ENCODE assay signal across 9 cellular contexts in genomic region chr1:109923131-109923945, GRCh38. TPM values are rescaled to one million over a fixed set of nuclear protein-coding genes. Genes with fewer than 3 reads are reported as not detected.
A peak's percentile ranks its signal among the peaks of the same experiment; 100 is the strongest.
DNase-seq lines count a peak whose midpoint lies in the region; ATAC-seq and TF ChIP-seq lines count a peak whose summit lies in the region.
"Had no signal": no experiment of that assay in that cellular context is flagged by ENCODE, and none has a peak within 500 bp of the region (broad histone marks: within the 10 kb centered on the region; RNA-seq: fewer than 3 reads in every experiment).

No MANE protein-coding gene starts in this region.

- peaks cover 13% of the 10 kb centered on the region for H3K4me1 Mint-ChIP-seq in activated T-helper 2 cell treated with anti-CD3 and anti-CD28 coated beads, Interferon-gamma antibody, Interleukin-2, Interleukin-4, amounts not matched to agents 10 μg/mL and 5 μg/mL and 100 μg/mL, durations not matched to agents 14 hours and 24 hours and 36 hours (ENCODE audit: low read depth)

- no peak overlapping the region for H3K4me3 Mint-ChIP-seq in activated T-helper 2 cell treated with anti-CD3 and anti-CD28 coated beads, Interferon-gamma antibody, Interleukin-2, Interleukin-4, amounts not matched to agents 10 μg/mL and 5 μg/mL and 100 μg/mL, durations not matched to agents 14 hours and 24 hours and 36 hours (ENCODE audit: low read depth)

- DNase-seq in AG10803 (ENCODE audit: low read depth) = no peak
- DNase-seq in HL-60 (ENCODE audit: low read depth in 1 of 2, low spot score in 1 of 2) = no peak
- DNase-seq in activated T-helper 2 cell treated with anti-CD3 and anti-CD28 coated beads, Interferon-gamma antibody, Interleukin-2, Interleukin-4, amounts not matched to agents 10 μg/mL and 5 μg/mL and 100 μg/mL, durations not matched to agents 14 hours and 24 hours and 36 hours (ENCODE audit: low spot score) = no peak
- no peak for DNase-seq in NCI-H128 (lab: John Stamatoyannopoulos, UW; ENCODE audit: unreplicated experiment)
- no peak for DNase-seq in activated CD8-positive, alpha-beta memory T cell treated with anti-CD3 and anti-CD28 coated beads, Interleukin-2, amount 50 U/mL, for 48 hours
- DNase-seq: NCI-H2227 treated with DMSO at 0.1 percent for 48 hours had no signal

- intact Hi-C loops in activated T-helper 2 cell treated with anti-CD3 and anti-CD28 coated beads, Interferon-gamma antibody, Interleukin-2, Interleukin-4, amounts not matched to agents 10 μg/mL and 5 μg/mL and 100 μg/mL, durations not matched to agents 14 hours and 24 hours and 36 hours (cut with micrococcal nuclease) = no loop called here

- no peaks in the 10 kb centered on the region for H3K27me3 Mint-ChIP-seq in activated T-helper 2 cell treated with anti-CD3 and anti-CD28 coated beads, Interferon-gamma antibody, Interleukin-2, Interleukin-4, amounts not matched to agents 10 μg/mL and 5 μg/mL and 100 μg/mL, durations not matched to agents 14 hours and 24 hours and 36 hours (ENCODE audit: low read depth)

- H3K27ac Mint-ChIP-seq in activated T-helper 2 cell treated with anti-CD3 and anti-CD28 coated beads, Interferon-gamma antibody, Interleukin-2, Interleukin-4, amounts not matched to agents 10 μg/mL and 5 μg/mL and 100 μg/mL, durations not matched to agents 14 hours and 24 hours and 36 hours = peak overlapping the region; percentile 12

- H3K4me3 ChIP-seq in AG10803 (ENCODE audit: low read length) (no peak overlapping the region), HL-60 (replicated peaks; ENCODE audit: insufficient read depth, low read length) (no peak overlapping the region)

- H3K27me3 ChIP-seq in HL-60 (ENCODE audit: insufficient read depth, poor library complexity, severe bottlenecking) (no peaks in the 10 kb centered on the region), layer of hippocampus (ENCODE audit: control insufficient read depth, insufficient read depth, low read length) (no peaks in the 10 kb centered on the region)

- no peak for ATAC-seq in GM21825 (IDR thresholded peaks at IDR 0.05; ENCODE audit: unreplicated experiment)
- ATAC-seq in HG03045 (IDR thresholded peaks at IDR 0.05; ENCODE audit: unreplicated experiment) = no peak

- peaks cover 92% of the 10 kb centered on the region for H3K36me3 Mint-ChIP-seq in activated T-helper 2 cell treated with anti-CD3 and anti-CD28 coated beads, Interferon-gamma antibody, Interleukin-2, Interleukin-4, amounts not matched to agents 10 μg/mL and 5 μg/mL and 100 μg/mL, durations not matched to agents 14 hours and 24 hours and 36 hours (ENCODE audit: low read depth)

- TF ChIP-seq CTCF in AG10803 (conservative IDR thresholded peaks at IDR 0.05; ENCODE audit: low read length) (peak; percentile 35), HL-60 (IDR thresholded peaks at IDR 0.05; ENCODE audit: insufficient read depth, low read length) (peak; percentile 18)

- no peak overlapping the region for H3K27ac ChIP-seq in HL-60 (replicated peaks)
- H3K27ac ChIP-seq in layer of hippocampus (ENCODE audit: low read depth, low read length) = peak overlapping the region; percentile 50

- no peaks in the 10 kb centered on the region for H3K9me3 Mint-ChIP-seq in activated T-helper 2 cell treated with anti-CD3 and anti-CD28 coated beads, Interferon-gamma antibody, Interleukin-2, Interleukin-4, amounts not matched to agents 10 μg/mL and 5 μg/mL and 100 μg/mL, durations not matched to agents 14 hours and 24 hours and 36 hours

RNA-seq across cellular contexts. Expression of gene CSF1, which starts 12.7 kb away (rescaled TPM):
- total RNA-seq in activated T-helper 2 cell treated with anti-CD3 and anti-CD28 coated beads, Interferon-gamma antibody, Interleukin-2, Interleukin-4, amounts not matched to agents 10 μg/mL and 5 μg/mL and 100 μg/mL, durations not matched to agents 14 hours and 24 hours and 36 hours = 251 and 252 TPM in 2 replicates
